In genomic region chr22:25112538-25113253, GRCh38 we compare ENCODE assay signal across 13 cellular contexts.
DNase-seq lines count a peak whose midpoint lies in the region; ATAC-seq and TF ChIP-seq lines count a peak whose summit lies in the region.
"Had no signal": no experiment of that assay in that cellular context is flagged by ENCODE, and none has a peak within 500 bp of the region (broad histone marks: within the 10 kb centered on the region; RNA-seq: fewer than 3 reads in every experiment).

No MANE protein-coding gene starts in this region.

- WGBS in heart left ventricle, 4 donors: 62 to 74% (median 68%) methylated on average over 20 of the region's 20 CpGs

- peak overlapping the region in 1 of 2 donors; percentile 80 for H3K27ac Mint-ChIP-seq in effector memory CD8-positive, alpha-beta T cell
- peak overlapping the region; percentile 86 for H3K27ac Mint-ChIP-seq in type B pancreatic cell
- H3K27ac Mint-ChIP-seq: activated B cell treated with CpG ODN at 0.5 μM for 24 hours had no signal

- H3K36me3 Mint-ChIP-seq in effector memory CD8-positive, alpha-beta T cell (ENCODE audit: insufficient read depth): no peaks in the 10 kb centered on the region
- H3K36me3 Mint-ChIP-seq in type B pancreatic cell: no peaks in the 10 kb centered on the region

- H3K36me3 ChIP-seq in heart left ventricle: peaks cover 0 to 6% (median 0%) of the 10 kb centered on the region in 9 donors
- H3K36me3 ChIP-seq in mucosa of descending colon (ENCODE audit: low read depth): no peaks in the 10 kb centered on the region

- H3K27me3 Mint-ChIP-seq in effector memory CD8-positive, alpha-beta T cell: no peaks in the 10 kb centered on the region
- no peaks in the 10 kb centered on the region for H3K27me3 Mint-ChIP-seq in type B pancreatic cell

- intact Hi-C loops in heart left ventricle (cut with DNase I): loop anchor here in 5 of 10 donors (2.0 to 5.0 kb wide), 4 partner anchors 52 to 60 kb away; no protein-coding TSS in a partner anchor
- intact Hi-C loops in left ventricle myocardium superior (cut with micrococcal nuclease): loop anchor here (5.0 kb wide), 1 partner anchor 60 kb away; no protein-coding TSS in a partner anchor
- intact Hi-C loops in mucosa of descending colon (cut with DNase I, micrococcal nuclease): no loop called here

- H3K4me1 Mint-ChIP-seq in effector memory CD8-positive, alpha-beta T cell (ENCODE audit: low read depth in 2 of 2): peaks cover 16 to 19% of the 10 kb centered on the region in 2 donors
- H3K4me1 Mint-ChIP-seq in type B pancreatic cell (ENCODE audit: unreplicated experiment): peaks cover 41% of the 10 kb centered on the region

- TF ChIP-seq POLR2A in heart left ventricle (IDR thresholded peaks at IDR 0.05): no peak

- H3K4me3 Mint-ChIP-seq in effector memory CD8-positive, alpha-beta T cell: peak overlapping the region; percentile 77 to 79
- peak overlapping the region; percentile 93 for H3K4me3 Mint-ChIP-seq in type B pancreatic cell

- peaks cover 0 to 6% (median 0%) of the 10 kb centered on the region in 12 donors for H3K9me3 ChIP-seq in heart left ventricle
- H3K9me3 ChIP-seq in mucosa of descending colon: no peaks in the 10 kb centered on the region

- H3K4me3 ChIP-seq in heart left ventricle (peak overlapping the region in 10 of 12 donors; percentile 46 to 72 (median 62)), mucosa of descending colon (no peak overlapping the region)

- H3K4me1 ChIP-seq in heart left ventricle: peaks cover 0 to 41% (median 27%) of the 10 kb centered on the region in 12 donors
- peaks cover 36% of the 10 kb centered on the region for H3K4me1 ChIP-seq in mucosa of descending colon (ENCODE audit: low read depth)
- H3K4me1 ChIP-seq: parathyroid adenoma had no signal

- no peak for TF ChIP-seq CTCF in heart left ventricle (IDR thresholded peaks at IDR 0.05)
- no peak for TF ChIP-seq CTCF in mucosa of descending colon (IDR thresholded peaks at IDR 0.05)
- no peak for TF ChIP-seq CTCF in type B pancreatic cell (conservative IDR thresholded peaks at IDR 0.05)

- H3K9me3 Mint-ChIP-seq in effector memory CD8-positive, alpha-beta T cell: no peaks in the 10 kb centered on the region
- H3K9me3 Mint-ChIP-seq in type B pancreatic cell: no peaks in the 10 kb centered on the region
- H3K9me3 Mint-ChIP-seq: activated B cell treated with CpG ODN at 0.5 μM for 24 hours had no signal

- H3K27me3 ChIP-seq in heart left ventricle: peaks cover 0 to 9% (median 0%) of the 10 kb centered on the region in 9 donors

- no peak for ATAC-seq in heart left ventricle
- ATAC-seq in left ventricle myocardium superior: no peak
- no peak for ATAC-seq in effector memory CD8-positive, alpha-beta T cell (replicated peaks)
- ATAC-seq in mucosa of descending colon: no peak
- ATAC-seq: Panc1 had no signal

- no peak for DNase-seq in heart left ventricle
- no peak for DNase-seq in left ventricle myocardium superior
- DNase-seq in effector memory CD8-positive, alpha-beta T cell: no peak
- peak in 2 of 3 donors; percentile 22 to 45 for DNase-seq in mucosa of descending colon
- DNase-seq in type B pancreatic cell (ENCODE audit: extremely low spot score, unreplicated experiment): no peak
- DNase-seq in cerebellar nuclear complex (lab: John Stamatoyannopoulos, UW): no peak
- DNase-seq in NCI-H128 (lab: John Stamatoyannopoulos, UW; ENCODE audit: unreplicated experiment): no peak
- DNase-seq in DMS153 (lab: John Stamatoyannopoulos, UW): no peak
- DNase-seq: activated B cell treated with CpG ODN at 0.5 μM for 24 hours, foreskin melanocyte, NCI-H146 had no signal

- peak overlapping the region in 11 of 12 donors; percentile 25 to 81 (median 67) for H3K27ac ChIP-seq in heart left ventricle
- H3K27ac ChIP-seq: parathyroid adenoma had no signal

Comparison
In these comparisons a context has a peak if more than half of its experiments do, and no peak if none do; other contexts are left out.
1. DNase-seq: peak in mucosa of descending colon (2 of 3); none in heart left ventricle (0 of 5), left ventricle myocardium superior (single experiment), effector memory CD8-positive, alpha-beta T cell (0 of 3), type B pancreatic cell (single experiment), cerebellar nuclear complex (0 of 2), NCI-H128 (single experiment) and DMS153 (single experiment).